Comparison of ENCODE assay signal across 11 cellular contexts in the genomic region with DNA sequence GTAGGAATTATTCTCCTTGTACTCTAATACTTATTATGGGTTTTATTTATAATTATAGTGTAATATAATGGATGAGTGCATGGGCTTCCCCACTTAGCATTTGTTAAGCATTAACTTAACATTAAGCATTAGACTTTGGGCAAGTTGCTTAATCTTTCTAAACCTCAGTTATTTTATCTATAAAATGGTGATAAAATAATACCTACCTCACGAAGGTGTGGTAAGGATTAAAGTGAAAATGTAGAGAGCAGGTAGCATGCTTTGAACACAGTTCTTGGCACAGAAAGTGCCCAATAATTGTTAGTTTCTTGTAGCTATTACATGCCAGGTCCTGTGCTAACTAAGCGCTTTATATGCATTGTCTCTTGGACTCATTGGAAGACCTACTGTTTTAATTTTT. TPM values are rescaled to one million over a fixed set of nuclear protein-coding genes. Genes with fewer than 3 reads are reported as not detected.
DNase-seq lines count a peak whose midpoint lies in the region; ATAC-seq, FAIRE-seq and TF ChIP-seq lines count a peak whose summit lies in the region.
"Had no signal": no experiment of that assay in that cellular context is flagged by ENCODE, and none has a peak within 500 bp of the region (broad histone marks: within the 10 kb centered on the region; RNA-seq: fewer than 3 reads in every experiment).

No MANE protein-coding gene starts in this region.

- H3K27me3 ChIP-seq in cardiac muscle cell (no peaks in the 10 kb centered on the region), left ventricle myocardium inferior (ENCODE audit: low read depth) (no peaks in the 10 kb centered on the region), HepG2 (ENCODE audit: control insufficient read depth in 1 of 2, insufficient read depth in 2 of 2, low read length in 2 of 2) (peaks cover 0 to 5% of the 10 kb centered on the region in 2 experiments; a peak in 1 of 5 replicates)
- H3K27me3 ChIP-seq: neutrophil, SJCRH30 had no signal

- POLR2A ChIA-PET in HepG2 (lab: Yijun Ruan, JAX), result no interaction called here

- intact Hi-C loops in left ventricle myocardium inferior (cut with micrococcal nuclease) (no loop called here), HepG2 (cut with micrococcal nuclease; ENCODE audit: unreplicated experiment) (no loop called here)

- TF ChIP-seq EP300 in HepG2 (IDR thresholded peaks at IDR 0.05; ENCODE audit: low read depth in 2 of 2, low read length in 2 of 2), result no peak
- TF ChIP-seq EP300 in HepG2 (CRISPR knock-in tag; IDR thresholded peaks at IDR 0.05; ENCODE audit: borderline replicate concordance), result no peak

- H3K79me2 ChIP-seq in HepG2 (ENCODE audit: insufficient read depth, low read length), result peaks cover 83% of the 10 kb centered on the region

- H3K9me3 ChIP-seq in cardiac muscle cell (ENCODE audit: low read depth) (no peaks in the 10 kb centered on the region), left ventricle myocardium inferior (replicated peaks) (no peaks in the 10 kb centered on the region), HepG2 (ENCODE audit: low read length) (no peaks in the 10 kb centered on the region)
- H3K9me3 ChIP-seq: neutrophil, SJCRH30 had no signal

- no peak overlapping the region for H3K27ac ChIP-seq in cardiac muscle cell
- H3K27ac ChIP-seq in left ventricle myocardium inferior (replicated peaks), result no peak overlapping the region
- peak overlapping the region; percentile 16 for H3K27ac ChIP-seq in HepG2 (ENCODE audit: extremely low read length, insufficient read depth, low read length)
- H3K27ac ChIP-seq: neutrophil, SJCRH30 had no signal

- no peak for ATAC-seq in HepG2

- BruUV-seq in HepG2 (replicated peaks; lab: Mats Ljungman, UMichigan), result no TSS peak

- 56% methylated on average over 2 of the region's 2 CpGs for WGBS in HepG2 (ENCODE audit: low lambda C conversion rate)

- H3K4me2 ChIP-seq in HepG2 (ENCODE audit: low read depth, low read length), result peak overlapping the region; percentile 88

- in situ Hi-C loops in astrocyte of the spinal cord (cut with HindIII; ENCODE audit: low sequenced_read_pairs), result no loop called here
- in situ Hi-C loops in HepG2 (cut with HindIII; ENCODE audit: extremely low pct_ligation_motif_present, low pct_unique_long_range_greater_than_20kb), result no loop called here
- in situ Hi-C loops in KBM-7 (cut with MboI; ENCODE audit: low pct_unique_long_range_greater_than_20kb, low sequenced_read_pairs), result loop anchor here (25.0 kb wide), 1 partner anchor 193 kb away; no protein-coding TSS in a partner anchor

- CTCF ChIA-PET in HepG2 (lab: Yijun Ruan, JAX; ENCODE audit: low intra/inter-chr PET ratio, low total read pairs), result no interaction called here

- TF ChIP-seq RAD21 in HepG2 (CRISPR knock-in tag; IDR thresholded peaks at IDR 0.05), result no peak

- H3K36me3 ChIP-seq in cardiac muscle cell (peaks cover 19% of the 10 kb centered on the region), left ventricle myocardium inferior (peaks cover 4% of the 10 kb centered on the region), HepG2 (replicated peaks in 1 of 2; ENCODE audit: control insufficient read depth in 1 of 2, insufficient read depth in 2 of 2, low read length in 2 of 2) (peaks cover 0 to 30% of the 10 kb centered on the region in 2 experiments; a peak in 4 of 5 replicates)

- H3K4me1 ChIP-seq in cardiac muscle cell (ENCODE audit: low read depth), result peaks cover 39% of the 10 kb centered on the region
- H3K4me1 ChIP-seq in left ventricle myocardium inferior, result peaks cover 23% of the 10 kb centered on the region
- H3K4me1 ChIP-seq in HepG2 (ENCODE audit: insufficient read depth, low read length), result peaks cover 62% of the 10 kb centered on the region

- no peak for TF ChIP-seq CTCF in cardiac muscle cell (IDR thresholded peaks at IDR 0.05; ENCODE audit: low read depth, low read length)
- TF ChIP-seq CTCF in left ventricle myocardium inferior (IDR thresholded peaks at IDR 0.05; ENCODE audit: borderline replicate concordance), result no peak
- TF ChIP-seq CTCF in astrocyte of the spinal cord (IDR thresholded peaks at IDR 0.05; ENCODE audit: low read depth, low read length), result no peak
- no peak for TF ChIP-seq CTCF in HepG2 (CRISPR knock-in tag; IDR thresholded peaks at IDR 0.05)

- H3K9ac ChIP-seq in HepG2 (ENCODE audit: insufficient read depth, low read depth, low read length), result peak overlapping the region; percentile 96

- DNase-seq in cardiac muscle cell (ENCODE audit: low read depth in 1 of 2, low spot score in 1 of 2) (no peak), left ventricle myocardium inferior (no peak), astrocyte of the spinal cord (ENCODE audit: low read depth, low spot score) (no peak), HepG2 (ENCODE audit: low spot score) (no peak), GOT3 (lab: John Stamatoyannopoulos, UW) (no peak), GM19238 (ENCODE audit: insufficient read length, low spot score) (no peak), DMS53 treated with DMSO at 0.1 percent for 48 hours (lab: John Stamatoyannopoulos, UW; ENCODE audit: unreplicated experiment) (no peak), KBM-7 (no peak)
- DNase-seq: NCI-H226, SJCRH30 had no signal

- H4K20me1 ChIP-seq in HepG2 (ENCODE audit: insufficient read depth, low read length), result peaks cover 64% of the 10 kb centered on the region

- H3K4me3 ChIP-seq in cardiac muscle cell, result peak overlapping the region; percentile 62
- no peak overlapping the region for H3K4me3 ChIP-seq in left ventricle myocardium inferior
- peak overlapping the region; percentile 90 for H3K4me3 ChIP-seq in astrocyte of the spinal cord (ENCODE audit: low read depth, low read length)
- H3K4me3 ChIP-seq in HepG2 (replicated peaks in 1 of 3; ENCODE audit: insufficient read depth in 1 of 3, low read depth in 2 of 3, low read length in 3 of 3), result peak overlapping the region; percentile 77 to 96 (median 78)
- H3K4me3 ChIP-seq: SJCRH30 had no signal

- FAIRE-seq in HepG2 (lab: Jason Lieb, UNC), result no peak

- TF ChIP-seq POLR2A in HepG2 (IDR thresholded peaks at IDR 0.05; ENCODE audit: insufficient read depth in 1 of 2, low read depth in 2 of 2, low read length in 2 of 2), result no peak

- no peak overlapping the region for H2AFZ ChIP-seq in HepG2 (ENCODE audit: low read length)

RNA-seq across cellular contexts. Expression of a gene that starts 2.6 kb away (rescaled TPM):
- total RNA-seq in cardiac muscle cell (65.8 and 170 TPM in 2 replicates), left ventricle myocardium inferior (7.3 TPM), HepG2 (2016; rRNA removed; fragmentation: Illumina TruSeq; extraction: Trizol) (135 and 216 TPM in 2 replicates)
- polyA plus RNA-seq in cardiac muscle cell (138 and 305 TPM in 2 replicates), HepG2 (2011; rRNA removed) (98.1 and 138 TPM in 2 replicates)
- 56.7 and 57.3 TPM in 2 replicates for total RNA-seq in HepG2 (2016; cell fraction: cytosol; rRNA removed; fragmentation: Illumina TruSeq; extraction: Trizol; ENCODE audit: low read depth)
- 150 and 216 TPM in 2 replicates for total RNA-seq in HepG2 (2016; cell fraction: insoluble cytoplasmic fraction; rRNA removed; fragmentation: Illumina TruSeq; extraction: Trizol)
- 135 and 158 TPM in 2 replicates for total RNA-seq in HepG2 (2016; cell fraction: membrane; rRNA removed; fragmentation: Illumina TruSeq; extraction: Trizol)
- total RNA-seq in HepG2 (2016; cell fraction: nucleus; rRNA removed; fragmentation: Illumina TruSeq; extraction: Trizol), result 178 and 218 TPM in 2 replicates
- polyA plus RNA-seq in HepG2 (2011; cell fraction: cytosol; rRNA removed), result 48.1 and 138 TPM in 2 replicates
- polyA plus RNA-seq in HepG2 (2011; cell fraction: nucleus; rRNA removed), result 17.9 and 54.3 TPM in 2 replicates
- polyA plus RNA-seq in HepG2 (2012), result 175 and 202 TPM in 2 replicates
- 23.5 and 27.9 TPM in 2 replicates for polyA plus RNA-seq in HepG2 (2016; cell fraction: cytosol; fragmentation: Illumina TruSeq; extraction: Trizol; ENCODE audit: low read depth)
- 109 and 119 TPM in 2 replicates for polyA plus RNA-seq in HepG2 (2016; cell fraction: insoluble cytoplasmic fraction; fragmentation: Illumina TruSeq; extraction: Trizol; ENCODE audit: low read depth)
- polyA plus RNA-seq in HepG2 (2016; cell fraction: membrane; fragmentation: Illumina TruSeq; extraction: Trizol; ENCODE audit: low read depth), result 58.7 and 63.0 TPM in 2 replicates
- 234 and 249 TPM in 2 replicates for polyA plus RNA-seq in HepG2 (2016; cell fraction: nucleus; fragmentation: Illumina TruSeq; extraction: Trizol; ENCODE audit: insufficient read depth, low read depth)
- 11.4 and 32.9 TPM in 2 replicates for polyA minus RNA-seq in HepG2 (2011; rRNA and poly(A)+ RNA removed; ENCODE audit: low replicate concordance)
- 61.6 and 109 TPM in 2 replicates for polyA minus RNA-seq in HepG2 (2011; cell fraction: cytosol; rRNA and poly(A)+ RNA removed)
- polyA minus RNA-seq in HepG2 (2011; cell fraction: nucleus; rRNA and poly(A)+ RNA removed), result 48.5 and 106 TPM in 2 replicates

RNA-seq across cellular contexts. Expression of a gene that starts 48.7 kb away (rescaled TPM):
- total RNA-seq in cardiac muscle cell (204 and 238 TPM in 2 replicates), left ventricle myocardium inferior (43.2 TPM), HepG2 (2016; rRNA removed; fragmentation: Illumina TruSeq; extraction: Trizol) (94.9 and 268 TPM in 2 replicates)
- polyA plus RNA-seq in cardiac muscle cell (238 and 323 TPM in 2 replicates), HepG2 (2011; rRNA removed) (852 and 1,053 TPM in 2 replicates)
- 17.2 and 19.0 TPM in 2 replicates for total RNA-seq in HepG2 (2016; cell fraction: cytosol; rRNA removed; fragmentation: Illumina TruSeq; extraction: Trizol; ENCODE audit: low read depth)
- total RNA-seq in HepG2 (2016; cell fraction: insoluble cytoplasmic fraction; rRNA removed; fragmentation: Illumina TruSeq; extraction: Trizol), result 102 and 257 TPM in 2 replicates
- total RNA-seq in HepG2 (2016; cell fraction: membrane; rRNA removed; fragmentation: Illumina TruSeq; extraction: Trizol), result 37.6 and 40.7 TPM in 2 replicates
- 175 and 228 TPM in 2 replicates for total RNA-seq in HepG2 (2016; cell fraction: nucleus; rRNA removed; fragmentation: Illumina TruSeq; extraction: Trizol)
- polyA plus RNA-seq in HepG2 (2011; cell fraction: cytosol; rRNA removed), result 598 and 914 TPM in 2 replicates
- 191 and 279 TPM in 2 replicates for polyA plus RNA-seq in HepG2 (2011; cell fraction: nucleus; rRNA removed)
- 606 and 622 TPM in 2 replicates for polyA plus RNA-seq in HepG2 (2012)
- 16.7 and 17.9 TPM in 2 replicates for polyA plus RNA-seq in HepG2 (2016; cell fraction: cytosol; fragmentation: Illumina TruSeq; extraction: Trizol; ENCODE audit: low read depth)
- polyA plus RNA-seq in HepG2 (2016; cell fraction: insoluble cytoplasmic fraction; fragmentation: Illumina TruSeq; extraction: Trizol; ENCODE audit: low read depth), result 101 and 110 TPM in 2 replicates
- polyA plus RNA-seq in HepG2 (2016; cell fraction: membrane; fragmentation: Illumina TruSeq; extraction: Trizol; ENCODE audit: low read depth), result 27.8 and 29.5 TPM in 2 replicates
- 265 and 300 TPM in 2 replicates for polyA plus RNA-seq in HepG2 (2016; cell fraction: nucleus; fragmentation: Illumina TruSeq; extraction: Trizol; ENCODE audit: insufficient read depth, low read depth)
- 2.0 and 450 TPM in 2 replicates for polyA minus RNA-seq in HepG2 (2011; rRNA and poly(A)+ RNA removed; ENCODE audit: low replicate concordance)
- polyA minus RNA-seq in HepG2 (2011; cell fraction: cytosol; rRNA and poly(A)+ RNA removed), result 399 and 680 TPM in 2 replicates
- 122 and 224 TPM in 2 replicates for polyA minus RNA-seq in HepG2 (2011; cell fraction: nucleus; rRNA and poly(A)+ RNA removed)
- total RNA-seq: SJCRH30 had no signal
